In the genomic region with DNA sequence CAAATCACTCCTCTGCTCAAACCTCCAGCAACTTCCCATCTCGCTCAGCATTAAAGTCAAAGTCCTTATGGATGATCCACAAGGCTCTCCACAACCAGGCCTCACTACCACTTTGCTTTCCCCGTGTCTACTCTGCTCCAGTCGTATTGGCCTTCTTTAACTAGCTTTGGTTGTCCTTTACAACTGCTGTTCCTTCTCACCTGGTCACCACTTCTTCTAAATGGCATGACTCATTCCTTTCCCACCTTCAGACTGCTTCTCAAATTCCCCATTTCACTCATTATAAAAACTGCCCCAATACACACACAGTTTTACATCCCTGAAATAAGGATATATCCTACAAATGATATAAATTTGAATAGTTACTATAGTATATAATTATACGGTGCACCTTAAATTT, we compare ENCODE assay signal across 17 cellular contexts.
"Had no signal": no experiment of that assay in that cellular context is flagged by ENCODE, and none has a peak within 500 bp of the region (broad histone marks: within the 10 kb centered on the region; RNA-seq: fewer than 3 reads in every experiment).

No MANE protein-coding gene starts in this region.

- ATAC-seq: left colon; left ventricle myocardium superior; right lobe of liver; stimulated activated effector memory CD8-positive, alpha-beta T cell treated with anti-CD3 and anti-CD28 coated beads, Interleukin-12 subunit alpha, Interleukin-12 subunit beta, amount 100 ng/mL, for 72 hours had no signal

- H3K27ac ChIP-seq: hepatocyte, psoas muscle, right lobe of liver, thyroid gland had no signal

- H3K4me3 Mint-ChIP-seq: dendritic cell treated with granulocyte-macrophage colony-stimulating factor and Interleukin-4, amounts not matched to agents 40 ng/mL and 50 ng/mL, for 4 days; naive B cell; nephron; stimulated activated effector memory CD8-positive, alpha-beta T cell treated with anti-CD3 and anti-CD28 coated beads, Interleukin-12 subunit alpha, Interleukin-12 subunit beta, amount 100 ng/mL, for 72 hours; type B pancreatic cell had no signal

- H3K4me3 ChIP-seq: hepatocyte, lung, psoas muscle, right lobe of liver, thyroid gland had no signal

- H3K27me3 ChIP-seq: hepatocyte, right lobe of liver, thyroid gland had no signal

- DNase-seq: foreskin melanocyte; left colon; left ventricle myocardium superior; mesenchymal stem cell; naive B cell; psoas muscle; retina; right lobe of liver; stimulated activated CD4-positive, alpha-beta T cell treated with anti-CD3 and anti-CD28 coated beads, Interleukin-4, amount 100 ng/mL, for 1 hour; stimulated activated CD8-positive, alpha-beta memory T cell treated with anti-CD3 and anti-CD28 coated beads, Interleukin-4, amount 100 ng/mL, for 48 hours; thyroid gland had no signal

- H3K4me1 ChIP-seq: right lobe of liver had no signal

- H3K36me3 ChIP-seq: right lobe of liver, thyroid gland had no signal

- H3K27me3 Mint-ChIP-seq: dendritic cell treated with granulocyte-macrophage colony-stimulating factor and Interleukin-4, amounts not matched to agents 40 ng/mL and 50 ng/mL, for 4 days; naive B cell; type B pancreatic cell had no signal

- H3K36me3 Mint-ChIP-seq: stimulated activated effector memory CD8-positive, alpha-beta T cell treated with anti-CD3 and anti-CD28 coated beads, Interleukin-12 subunit alpha, Interleukin-12 subunit beta, amount 100 ng/mL, for 72 hours had no signal

- H3K4me1 Mint-ChIP-seq: nephron had no signal

- H3K9me3 ChIP-seq: psoas muscle, right lobe of liver, thyroid gland had no signal

- H3K27ac Mint-ChIP-seq: dendritic cell treated with granulocyte-macrophage colony-stimulating factor and Interleukin-4, amounts not matched to agents 40 ng/mL and 50 ng/mL, for 4 days; nephron; stimulated activated effector memory CD8-positive, alpha-beta T cell treated with anti-CD3 and anti-CD28 coated beads, Interleukin-12 subunit alpha, Interleukin-12 subunit beta, amount 100 ng/mL, for 72 hours; type B pancreatic cell had no signal
